In the genomic region with DNA sequence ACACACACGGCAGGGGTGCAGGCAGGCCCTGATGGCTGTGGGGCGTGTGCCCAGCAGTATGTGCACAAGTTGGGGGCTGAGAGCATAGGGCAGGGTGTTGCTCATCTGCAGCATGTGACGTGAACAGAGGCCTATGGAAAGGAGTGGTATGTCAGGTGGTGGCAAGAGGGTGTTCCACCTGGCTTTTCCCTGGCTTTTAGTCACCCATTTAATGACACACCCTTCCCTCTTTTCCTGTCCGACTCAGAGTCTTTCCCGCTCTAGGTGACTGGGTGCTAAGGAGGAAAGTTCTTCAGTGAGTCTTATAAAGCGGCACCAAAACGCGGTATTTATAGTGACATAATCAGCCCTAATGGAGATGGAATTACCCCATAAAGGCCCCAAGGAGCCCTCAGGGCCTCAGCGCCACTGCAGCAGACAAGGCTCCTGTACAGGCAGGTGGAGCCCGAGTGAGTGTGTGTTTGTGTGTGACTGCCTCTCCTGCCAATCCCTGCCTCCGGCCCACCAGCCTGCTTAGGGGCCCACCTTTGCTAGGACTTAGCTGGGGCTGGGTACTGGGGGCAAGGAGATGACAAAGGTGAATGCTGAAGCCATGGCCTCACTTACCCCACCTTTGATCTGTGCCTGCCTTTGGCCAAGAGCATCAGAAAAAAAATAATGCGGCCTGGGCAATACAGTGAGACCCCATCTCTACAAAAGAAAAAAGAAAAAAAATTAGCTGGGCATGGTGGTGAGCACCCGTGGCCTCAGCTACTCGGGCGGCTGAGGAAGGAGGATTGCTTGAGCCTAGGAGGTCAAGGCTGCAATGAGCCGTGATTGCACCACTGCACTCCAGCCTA, we compare ENCODE assay signal across 2 cellular contexts.
TF ChIP-seq lines count a peak whose summit lies in the region.

No MANE protein-coding gene starts in this region.

TF ChIP-seq in A549, 52 proteins besides CTCF, POLR2A, EP300 and RAD21:
- TF ChIP-seq RARB (CRISPR knock-in tag; IDR thresholded peaks at IDR 0.05): no peak
- TF ChIP-seq, protein P1, sequence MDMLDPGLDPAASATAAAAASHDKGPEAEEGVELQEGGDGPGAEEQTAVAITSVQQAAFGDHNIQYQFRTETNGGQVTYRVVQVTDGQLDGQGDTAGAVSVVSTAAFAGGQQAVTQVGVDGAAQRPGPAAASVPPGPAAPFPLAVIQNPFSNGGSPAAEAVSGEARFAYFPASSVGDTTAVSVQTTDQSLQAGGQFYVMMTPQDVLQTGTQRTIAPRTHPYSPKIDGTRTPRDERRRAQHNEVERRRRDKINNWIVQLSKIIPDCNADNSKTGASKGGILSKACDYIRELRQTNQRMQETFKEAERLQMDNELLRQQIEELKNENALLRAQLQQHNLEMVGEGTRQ (IDR thresholded peaks at IDR 0.05): peak; percentile 46; the same call in 1 of the 2 replicates

TF ChIP-seq in K562, 482 proteins besides CTCF, POLR2A, EP300 and RAD21:
- TF ChIP-seq RBM25 (IDR thresholded peaks at IDR 0.05; ENCODE audit: low read depth, low read length, severe bottlenecking): peak; percentile 8
- peak; percentile 72 for TF ChIP-seq ZNF121 (CRISPR knock-in tag; conservative IDR thresholded peaks at IDR 0.05)
- TF ChIP-seq PHF21A (IDR thresholded peaks at IDR 0.05; ENCODE audit: borderline replicate concordance, low read depth): no peak
- TF ChIP-seq, protein P2, sequence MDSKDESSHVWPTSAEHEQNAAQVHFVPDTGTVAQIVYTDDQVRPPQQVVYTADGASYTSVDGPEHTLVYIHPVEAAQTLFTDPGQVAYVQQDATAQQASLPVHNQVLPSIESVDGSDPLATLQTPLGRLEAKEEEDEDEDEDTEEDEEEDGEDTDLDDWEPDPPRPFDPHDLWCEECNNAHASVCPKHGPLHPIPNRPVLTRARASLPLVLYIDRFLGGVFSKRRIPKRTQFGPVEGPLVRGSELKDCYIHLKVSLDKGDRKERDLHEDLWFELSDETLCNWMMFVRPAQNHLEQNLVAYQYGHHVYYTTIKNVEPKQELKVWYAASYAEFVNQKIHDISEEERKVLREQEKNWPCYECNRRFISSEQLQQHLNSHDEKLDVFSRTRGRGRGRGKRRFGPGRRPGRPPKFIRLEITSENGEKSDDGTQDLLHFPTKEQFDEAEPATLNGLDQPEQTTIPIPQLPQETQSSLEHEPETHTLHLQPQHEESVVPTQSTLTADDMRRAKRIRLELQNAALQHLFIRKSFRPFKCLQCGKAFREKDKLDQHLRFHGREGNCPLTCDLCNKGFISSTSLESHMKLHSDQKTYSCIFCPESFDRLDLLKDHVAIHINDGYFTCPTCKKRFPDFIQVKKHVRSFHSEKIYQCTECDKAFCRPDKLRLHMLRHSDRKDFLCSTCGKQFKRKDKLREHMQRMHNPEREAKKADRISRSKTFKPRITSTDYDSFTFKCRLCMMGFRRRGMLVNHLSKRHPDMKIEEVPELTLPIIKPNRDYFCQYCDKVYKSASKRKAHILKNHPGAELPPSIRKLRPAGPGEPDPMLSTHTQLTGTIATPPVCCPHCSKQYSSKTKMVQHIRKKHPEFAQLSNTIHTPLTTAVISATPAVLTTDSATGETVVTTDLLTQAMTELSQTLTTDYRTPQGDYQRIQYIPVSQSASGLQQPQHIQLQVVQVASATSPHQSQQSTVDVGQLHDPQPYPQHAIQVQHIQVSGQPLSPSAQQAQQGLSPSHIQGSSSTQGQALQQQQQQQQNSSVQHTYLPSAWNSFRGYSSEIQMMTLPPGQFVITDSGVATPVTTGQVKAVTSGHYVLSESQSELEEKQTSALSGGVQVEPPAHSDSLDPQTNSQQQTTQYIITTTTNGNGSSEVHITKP (IDR thresholded peaks at IDR 0.05; ENCODE audit: partially characterized antibody): peak; percentile 78
